In the genomic region with DNA sequence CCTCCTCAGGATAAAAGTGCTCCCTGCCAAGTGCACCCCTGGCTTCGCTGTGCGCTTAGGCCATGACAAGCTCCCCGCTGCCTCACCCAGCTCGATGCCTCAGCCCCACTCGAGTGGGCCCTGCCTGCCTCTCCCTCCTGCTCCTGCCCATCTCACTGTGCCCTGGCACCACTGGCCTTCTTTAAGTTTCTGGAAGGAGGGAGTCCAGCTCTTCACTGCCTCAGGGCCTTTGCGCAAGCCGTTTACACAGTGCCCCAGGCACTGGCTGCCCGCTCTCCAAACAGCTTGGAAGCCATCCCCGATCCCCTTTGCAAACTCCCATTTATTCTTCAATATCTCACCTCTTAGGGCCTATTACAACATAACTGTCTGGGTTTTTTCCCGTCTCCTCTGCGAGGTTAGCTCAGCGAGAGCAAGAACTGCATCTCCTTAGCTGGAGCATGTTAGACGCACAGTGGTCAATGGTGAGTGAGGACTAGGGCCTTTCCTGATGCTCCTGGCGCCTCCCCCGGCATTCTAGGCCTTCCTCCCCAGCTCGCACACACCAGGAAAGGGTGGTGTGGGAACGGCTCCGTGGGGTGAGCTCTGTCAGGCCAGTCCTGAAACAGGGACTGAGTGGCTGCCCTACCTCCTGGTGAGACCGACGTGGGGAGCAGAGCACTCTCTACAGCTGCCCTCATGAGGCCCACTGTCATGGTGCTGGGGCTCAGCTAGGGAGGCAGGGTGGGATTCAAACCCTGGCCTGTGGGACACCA, we compare ENCODE assay signal across 23 cellular contexts. TPM values are rescaled to one million over a fixed set of nuclear protein-coding genes. Genes with fewer than 3 reads are reported as not detected.
DNase-seq lines count a peak whose midpoint lies in the region; ATAC-seq, FAIRE-seq and TF ChIP-seq lines count a peak whose summit lies in the region.
"Had no signal": no experiment of that assay in that cellular context is flagged by ENCODE, and none has a peak within 500 bp of the region (broad histone marks: within the 10 kb centered on the region; RNA-seq: fewer than 3 reads in every experiment).

No MANE protein-coding gene starts in this region.

- peak overlapping the region; percentile 23; the same call in 1 of the 2 replicates for H3K4ac ChIP-seq in IMR-90 (ENCODE audit: low read depth, low read length)
- H3K4ac ChIP-seq in H1 (replicated peaks; ENCODE audit: insufficient read length, low read depth, low read length), result no peak overlapping the region

- H4K8ac ChIP-seq in IMR-90 (ENCODE audit: low read depth in 2 of 2, low read length in 2 of 2) (no peak overlapping the region), H1 (ENCODE audit: extremely low read depth, insufficient read depth, low read length) (no peak overlapping the region; the same call in 1 of the 2 replicates)

- ATAC-seq in IMR-90 (ENCODE audit: low read depth), result no peak
- ATAC-seq in omental fat pad (ENCODE audit: low FRiP score), result peak; percentile 21
- no peak for ATAC-seq in GM19455 (IDR thresholded peaks at IDR 0.05; ENCODE audit: unreplicated experiment)

- no peak overlapping the region for H3K4me3 ChIP-seq in AG04450 (ENCODE audit: low read depth, low read length)
- H3K4me3 ChIP-seq in IMR-90 (ENCODE audit: insufficient read depth, low read depth, low read length), result no peak overlapping the region
- H3K4me3 ChIP-seq in H1 (ENCODE audit: extremely low read depth in 1 of 4, insufficient read depth in 2 of 4, low read depth in 3 of 4, low read length in 4 of 4), result no peak overlapping the region
- H3K4me3 ChIP-seq: A549 had no signal

- DNase-seq in AG04450 (ENCODE audit: low read depth, low spot score) (no peak), IMR-90 (no peak), H1 (ENCODE audit: low read depth in 1 of 2, low spot score in 2 of 2) (no peak), omental fat pad (ENCODE audit: low spot score) (no peak), A172 (ENCODE audit: low spot score) (no peak), activated T-cell treated with anti-CD3 and anti-CD28 coated beads for 4 hours (no peak)
- DNase-seq: BE2C, DMS79, H9, NCI-H1694, NCI-H2081, NCI-H2171, NCI-H524 treated with DMSO at 0.1 percent for 48 hours, NCI-H82 had no signal

- no TSS peak for BruUV-seq in IMR-90 (replicated peaks; lab: Mats Ljungman, UMichigan)

- H4K5ac ChIP-seq in IMR-90 (ENCODE audit: low read depth, low read length) (no peak overlapping the region), H1 (ENCODE audit: insufficient read length, low read depth, low read length) (no peak overlapping the region)

- intact Hi-C loops in IMR-90 (cut with micrococcal nuclease), result no loop called here

- H3K56ac ChIP-seq in IMR-90 (ENCODE audit: extremely low read depth, insufficient read depth, low read length), result no peak overlapping the region
- H3K56ac ChIP-seq in H1 (replicated peaks; ENCODE audit: insufficient read length, low read depth, low read length), result no peak overlapping the region

- peak overlapping the region; percentile 67 for H2AK5ac ChIP-seq in IMR-90 (ENCODE audit: low read depth, low read length)
- no peak overlapping the region for H2AK5ac ChIP-seq in H1 (ENCODE audit: low read depth, low read length)

- dilution Hi-C loops in IMR-90 (cut with HindIII; ENCODE audit: low sequenced_read_pairs, unreplicated experiment), result no loop called here

- peak overlapping the region; percentile 60; the same call in 1 of the 2 replicates for H4K91ac ChIP-seq in IMR-90 (ENCODE audit: insufficient read depth, low read depth, low read length)
- H4K91ac ChIP-seq in H1 (replicated peaks; ENCODE audit: insufficient read length, low read length), result no peak overlapping the region

- H2BK15ac ChIP-seq in IMR-90 (ENCODE audit: low read depth, low read length) (peak overlapping the region; percentile 35; the same call in 2 of the 3 replicates), H1 (ENCODE audit: low read length) (no peak overlapping the region)

- H3K27ac ChIP-seq in AG04450 (ENCODE audit: low read depth, low read length) (peak overlapping the region; percentile 2), IMR-90 (ENCODE audit: insufficient read depth, low read length) (no peak overlapping the region), H1 (ENCODE audit: low read depth, low read length) (no peak overlapping the region)
- H3K27ac ChIP-seq: HL-60, KMS-11 had no signal

- in situ Hi-C loops in IMR-90 (cut with MboI; ENCODE audit: low sequenced_read_pairs), result no loop called here

- H2BK5ac ChIP-seq in IMR-90 (ENCODE audit: low read depth, low read length, poor library complexity, severe bottlenecking) (no peak overlapping the region), H1 (ENCODE audit: low read depth, low read length) (no peak overlapping the region)

- H3K9ac ChIP-seq in IMR-90 (ENCODE audit: low read depth, low read length) (no peak overlapping the region), H1 (replicated peaks in 1 of 4; ENCODE audit: extremely low read depth in 1 of 4, low read depth in 3 of 4, low read length in 3 of 4) (no peak overlapping the region)
- H3K9ac ChIP-seq: KMS-11 had no signal

- peaks cover 8% of the 10 kb centered on the region; the same call in 1 of the 2 replicates for H3K23me2 ChIP-seq in H1 (ENCODE audit: low read depth, low read length)

- peaks cover 10% of the 10 kb centered on the region for H3K4me1 ChIP-seq in IMR-90 (ENCODE audit: control insufficient read depth, insufficient read depth, low read length)
- no peaks in the 10 kb centered on the region for H3K4me1 ChIP-seq in H1 (replicated peaks in 1 of 4; ENCODE audit: control insufficient read depth in 3 of 4, insufficient read depth in 4 of 4, low read length in 3 of 4)
- H3K4me1 ChIP-seq: BE2C had no signal

- H3K79me2 ChIP-seq in H1 (ENCODE audit: control insufficient read depth in 1 of 2, insufficient read depth in 2 of 2, low read length in 2 of 2), result no peaks in the 10 kb centered on the region

- peaks cover 18% of the 10 kb centered on the region for H3K9me1 ChIP-seq in IMR-90 (ENCODE audit: insufficient read depth, low read length)

- 93% methylated on average over 6 of the region's 20 CpGs; no CpG with 5 or more reads in 1 of the 2 experiments for WGBS in IMR-90 (ENCODE audit: extremely low coverage in 2 of 2, insufficient read length in 1 of 2), 2 experiments
- 91% methylated on average over 20 of the region's 20 CpGs; no CpG with 5 or more reads in 1 of the 2 experiments for WGBS in H1 (ENCODE audit: extremely low coverage in 1 of 2, insufficient coverage in 1 of 2, insufficient read length in 1 of 2, insufficient replicate concordance in 2 of 2, low coverage in 1 of 2, low lambda C conversion rate in 2 of 2, missing lambda C conversion rate in 1 of 2), 2 experiments

- H3K4me2 ChIP-seq in IMR-90 (ENCODE audit: low read depth, low read length), result no peak overlapping the region
- H3K4me2 ChIP-seq in H1 (ENCODE audit: insufficient read depth in 1 of 2, low read depth in 2 of 2, low read length in 2 of 2), result no peak overlapping the region
- H3K4me2 ChIP-seq: A549, KMS-11 had no signal

- H3K18ac ChIP-seq in IMR-90 (ENCODE audit: low read depth, low read length), result no peak overlapping the region
- H3K18ac ChIP-seq in H1 (ENCODE audit: extremely low read depth, low read length), result no peak overlapping the region

- TF ChIP-seq RAD21 in IMR-90 (IDR thresholded peaks at IDR 0.05; ENCODE audit: low read length) (no peak), H1 (IDR thresholded peaks at IDR 0.05 in 1 of 2, conservative IDR thresholded peaks at IDR 0.05 in 1 of 2; ENCODE audit: low read depth in 2 of 2, low read length in 2 of 2) (no peak)

- H4K20me1 ChIP-seq in IMR-90 (ENCODE audit: insufficient read depth, low read length) (no peaks in the 10 kb centered on the region), H1 (replicated peaks in 1 of 2; ENCODE audit: control insufficient read depth in 1 of 2, insufficient read depth in 2 of 2, low read length in 2 of 2) (no peaks in the 10 kb centered on the region)

- TF ChIP-seq CTCF in AG04450 (IDR thresholded peaks at IDR 0.05; ENCODE audit: low read depth, low read length), result no peak
- no peak for TF ChIP-seq CTCF in IMR-90 (conservative IDR thresholded peaks at IDR 0.05; ENCODE audit: low read depth, low read length)
- TF ChIP-seq CTCF in H1 (IDR thresholded peaks at IDR 0.05; ENCODE audit: control extremely low read depth in 1 of 3, insufficient read depth in 1 of 3, low read depth in 1 of 3, low read length in 3 of 3), result no peak
- TF ChIP-seq CTCF in omental fat pad (IDR thresholded peaks at IDR 0.05), result no peak

- CTCF ChIA-PET in AG04450 (lab: Charles Lee) (no interaction called here), IMR-90 (lab: Yijun Ruan, JAX) (no interaction called here), H1 (lab: Charles Lee; ENCODE audit: partially characterized antibody) (interaction anchor here (0.6 to 1.7 kb wide), 7 partner anchors 13 to 1509 kb away, joined by 3 to 6 read pairs (median 3); no protein-coding TSS in a partner anchor)

- no peaks in the 10 kb centered on the region for H3K27me3 ChIP-seq in AG04450 (ENCODE audit: control insufficient read depth, insufficient read depth, low read length)
- H3K27me3 ChIP-seq in IMR-90 (ENCODE audit: control insufficient read depth, insufficient read depth, low read length), result no peaks in the 10 kb centered on the region
- no peaks in the 10 kb centered on the region; a peak in 1 of 7 replicates for H3K27me3 ChIP-seq in H1 (replicated peaks in 1 of 4; ENCODE audit: control insufficient read depth in 3 of 4, extremely low read depth in 1 of 4, insufficient read depth in 3 of 4, low read length in 3 of 4)
- H3K27me3 ChIP-seq: BE2C had no signal

- H2BK12ac ChIP-seq in H1 (ENCODE audit: low read depth, low read length), result no peak overlapping the region

- TF ChIP-seq POLR2A in IMR-90 (IDR thresholded peaks at IDR 0.05; ENCODE audit: low read depth, low read length) (no peak), H1 (IDR thresholded peaks at IDR 0.05; ENCODE audit: control extremely low read depth in 1 of 2, low read depth in 2 of 2, low read length in 2 of 2) (no peak)

- H3K79me1 ChIP-seq in IMR-90 (ENCODE audit: low read depth in 1 of 2, low read length in 2 of 2) (no peaks in the 10 kb centered on the region), H1 (ENCODE audit: low read depth, low read length) (no peaks in the 10 kb centered on the region)

- H3K23ac ChIP-seq in IMR-90 (ENCODE audit: low read depth, low read length) (0 out of 2 replicates have a peak overlapping the region, but pooled peaks have one; percentile 12), H1 (ENCODE audit: insufficient read length) (no peak overlapping the region)

- FAIRE-seq in H1 (lab: Jason Lieb, UNC), result no peak
- FAIRE-seq: A549, GM19239, RCC 7860 had no signal

- peak overlapping the region; percentile 75 for H2AK9ac ChIP-seq in IMR-90 (replicated peaks; ENCODE audit: low read depth, low read length, poor library complexity)

- H2BK120ac ChIP-seq in IMR-90 (ENCODE audit: low read depth, low read length) (no peak overlapping the region), H1 (replicated peaks; ENCODE audit: low read depth, low read length) (no peak overlapping the region)

- H2BK20ac ChIP-seq in IMR-90 (ENCODE audit: low read depth, low read length) (0 out of 2 replicates have a peak overlapping the region, but pooled peaks have one; percentile 48), H1 (ENCODE audit: low read length) (0 out of 2 replicates have a peak overlapping the region, but pooled peaks have one; percentile 15)

- H2AFZ ChIP-seq in IMR-90 (replicated peaks; ENCODE audit: low read length, poor library complexity), result peak overlapping the region; percentile 41
- no peak overlapping the region for H2AFZ ChIP-seq in H1 (ENCODE audit: low read length)

- TF ChIP-seq EP300 in H1 (IDR thresholded peaks at IDR 0.05; ENCODE audit: borderline replicate concordance in 1 of 2, low read depth in 2 of 2, low read length in 2 of 2), result no peak

- peaks cover 34% of the 10 kb centered on the region for H3K9me3 ChIP-seq in AG04450 (ENCODE audit: control insufficient read depth, insufficient read depth, low read length)
- H3K9me3 ChIP-seq in IMR-90 (ENCODE audit: control insufficient read depth, insufficient read depth, low read length), result no peaks in the 10 kb centered on the region
- peaks cover 7 to 27% of the 10 kb centered on the region in 2 experiments; a peak in 2 of 4 replicates for H3K9me3 ChIP-seq in H1 (ENCODE audit: insufficient read depth in 2 of 2, low read depth in 1 of 2, low read length in 1 of 2)
- H3K9me3 ChIP-seq: BE2C had no signal

- H3K14ac ChIP-seq in IMR-90 (replicated peaks; ENCODE audit: low read depth, low read length) (no peak overlapping the region), H1 (ENCODE audit: insufficient read length) (no peak overlapping the region)

- H3K36me3 ChIP-seq in IMR-90 (ENCODE audit: control insufficient read depth, insufficient read depth, low read length), result no peaks in the 10 kb centered on the region
- no peaks in the 10 kb centered on the region; a peak in 1 of 8 replicates for H3K36me3 ChIP-seq in H1 (ENCODE audit: control insufficient read depth in 2 of 4, insufficient read depth in 4 of 4, low read length in 3 of 4)
- H3K36me3 ChIP-seq: BE2C had no signal

- POLR2A ChIA-PET in AG04450 (lab: Yijun Ruan, JAX) (no interaction called here), IMR-90 (lab: Charles Lee; ENCODE audit: unreplicated experiment) (no interaction called here), H1 (lab: Charles Lee; ENCODE audit: partially characterized antibody) (interaction anchor here (0.7 to 1.6 kb wide), 2 partner anchors 9 to 10 kb away, joined by 3 read pairs; no protein-coding TSS in a partner anchor)

RNA-seq across cellular contexts. Expression of a gene that starts 31.9 kb away (rescaled TPM):
- polyA plus RNA-seq in AG04450 (2011; rRNA removed) (11.8 and 17.6 TPM in 2 replicates), IMR-90 (2012; rRNA removed) (5.4 and 6.2 TPM in 2 replicates), H1 (2011; rRNA removed) (0.17 and 0.63 TPM in 2 replicates)
- polyA minus RNA-seq in AG04450 (2011; rRNA and poly(A)+ RNA removed), result 6.9 TPM in 2 replicates
- total RNA-seq in IMR-90 (2012; rRNA removed) (0.54 and 0.56 TPM in 2 replicates), omental fat pad (100 to 1,000 TPM in 3 of 4 donors, 10 to 100 TPM in 1; 99.8 to 440 (median 251) TPM)
- polyA plus RNA-seq in IMR-90 (2012; cell fraction: cytosol; rRNA removed), result 4.1 and 10.2 TPM in 2 replicates
- polyA plus RNA-seq in IMR-90 (2012; cell fraction: nucleus; rRNA removed; ENCODE audit: low replicate concordance), result 28.0 and 31.3 TPM in 2 replicates
- 0.11 and 0.17 TPM in 2 replicates for total RNA-seq in H1 (2021; fragmentation: NEBNext Ultra II Directional; extraction: Animal tissue kit (Norgen Biotek cat#: 25700))
- 0.50 TPM for polyA plus RNA-seq in H1 (2011; cell fraction: cytosol; rRNA removed)
- 0.91 TPM for polyA plus RNA-seq in H1 (2011; cell fraction: nucleus; rRNA removed)
- polyA plus RNA-seq in H1 (2012, experiment 1 of 2), result 0.17 to 0.42 TPM (median 0.31 TPM) in 4 replicates
- polyA plus RNA-seq in H1 (2012, experiment 2 of 2), result 0.22 TPM
- 0.14 TPM for polyA plus RNA-seq in H1 (2013, experiment 1 of 2)
- polyA plus RNA-seq in H1 (2013, experiment 2 of 2), result 0.22 TPM
- 0.28 and 0.39 TPM in 2 replicates for polyA minus RNA-seq in H1 (2011; rRNA and poly(A)+ RNA removed)
- 1.8 TPM for polyA minus RNA-seq in H1 (2011; cell fraction: cytosol; rRNA and poly(A)+ RNA removed)
- 0.30 TPM for polyA minus RNA-seq in H1 (2011; cell fraction: nucleus; rRNA and poly(A)+ RNA removed)
- total RNA-seq in A172 (2014; rRNA removed; shearing (Covaris generic)), result not detected in 2 replicates
- total RNA-seq: HT-29, OCI-LY7, SK-MEL-5 had no signal

RNA-seq across cellular contexts. Expression of a gene that starts 48.5 kb away (rescaled TPM):
- polyA plus RNA-seq in AG04450 (2011; rRNA removed) (0.05 and 0.11 TPM in 2 replicates), IMR-90 (2012; rRNA removed) (0.05 and 0.06 TPM in 2 replicates), H1 (2011; rRNA removed) (0.03 TPM in 1 of 2 replicates, not detected in the other)
- not detected in 2 replicates for polyA minus RNA-seq in AG04450 (2011; rRNA and poly(A)+ RNA removed)
- total RNA-seq in IMR-90 (2012; rRNA removed) (not detected in 2 replicates), omental fat pad (under 1 TPM in 3 of 4 donors, not detected in 1; 0.19 to 0.63 (median 0.48) TPM)
- 0.09 TPM in 1 of 2 replicates, not detected in the other for polyA plus RNA-seq in IMR-90 (2012; cell fraction: cytosol; rRNA removed)
- 0.37 and 0.40 TPM in 2 replicates for polyA plus RNA-seq in IMR-90 (2012; cell fraction: nucleus; rRNA removed; ENCODE audit: low replicate concordance)
- total RNA-seq in H1 (2021; fragmentation: NEBNext Ultra II Directional; extraction: Animal tissue kit (Norgen Biotek cat#: 25700)), result not detected in 2 replicates
- polyA plus RNA-seq in H1 (2011; cell fraction: cytosol; rRNA removed), result not detected
- 0.10 TPM for polyA plus RNA-seq in H1 (2011; cell fraction: nucleus; rRNA removed)
- polyA plus RNA-seq in H1 (2012, experiment 1 of 2), result not detected in 4 replicates
- polyA plus RNA-seq in H1 (2012, experiment 2 of 2), result not detected
- not detected for polyA plus RNA-seq in H1 (2013, experiment 1 of 2)
- polyA plus RNA-seq in H1 (2013, experiment 2 of 2), result not detected
- polyA minus RNA-seq in H1 (2011; rRNA and poly(A)+ RNA removed), result not detected in 2 replicates
- polyA minus RNA-seq in H1 (2011; cell fraction: cytosol; rRNA and poly(A)+ RNA removed), result not detected
- not detected for polyA minus RNA-seq in H1 (2011; cell fraction: nucleus; rRNA and poly(A)+ RNA removed)
- total RNA-seq in A172 (2014; rRNA removed; shearing (Covaris generic)), result not detected in 2 replicates
- total RNA-seq: H9, OCI-LY7, SK-MEL-5 had no signal

Comparison
In these comparisons a context has a peak if more than half of its experiments do, and no peak if none do; other contexts are left out.
1. RNA of a gene that starts 31.9 kb away (total RNA-seq): 99.8 to 440 TPM in omental fat pad; 0.54 to 0.56 TPM in IMR-90, 0.11 to 0.17 TPM in H1 and not detected in A172; every median in the first group is over 10 times any median in the second.